Comparison of ENCODE assay signal across 20 cellular contexts in the genomic region with DNA sequence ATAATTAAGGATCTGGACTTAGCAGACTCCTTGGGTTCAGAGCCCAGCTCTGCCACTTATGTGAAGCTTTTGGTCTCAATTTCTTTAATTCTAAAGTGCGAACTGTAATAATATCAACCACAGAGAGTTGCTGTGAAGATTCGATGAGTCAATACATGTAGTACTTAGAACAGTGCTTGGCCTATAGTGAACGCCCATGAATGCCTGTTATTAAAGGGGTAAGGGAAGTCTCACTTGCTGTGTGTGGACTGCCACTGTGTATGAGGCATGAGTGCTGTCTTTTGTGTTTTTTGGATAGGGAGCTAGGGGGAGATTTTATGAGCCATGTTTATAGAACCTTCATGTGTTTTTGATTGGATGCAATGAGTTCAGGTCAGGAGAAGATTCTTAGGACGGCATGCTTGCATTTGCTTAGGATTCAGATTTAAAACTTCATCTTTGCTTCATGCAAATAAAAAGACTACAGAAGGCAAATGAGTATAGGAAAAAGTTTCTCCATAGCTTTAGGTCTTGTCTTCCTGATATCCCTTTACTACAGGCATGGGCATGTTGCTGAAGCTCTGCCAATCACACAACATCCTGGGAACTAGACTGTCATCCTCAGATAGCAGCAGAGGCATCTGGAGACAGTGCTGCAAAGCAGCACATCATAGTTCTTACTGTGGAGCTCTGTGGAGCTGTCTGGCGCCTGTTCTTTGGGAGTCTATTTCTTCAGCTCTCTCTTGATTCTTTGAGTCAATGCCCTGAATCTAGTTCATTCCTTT. TPM values are rescaled to one million over a fixed set of nuclear protein-coding genes. Genes with fewer than 3 reads are reported as not detected.
DNase-seq lines count a peak whose midpoint lies in the region; ATAC-seq, FAIRE-seq and TF ChIP-seq lines count a peak whose summit lies in the region.
"Had no signal": no experiment of that assay in that cellular context is flagged by ENCODE, and none has a peak within 500 bp of the region (broad histone marks: within the 10 kb centered on the region; RNA-seq: fewer than 3 reads in every experiment).

No MANE protein-coding gene starts in this region.

- no peak overlapping the region for H3K18ac ChIP-seq in H9 (ENCODE audit: insufficient read length, low read depth, low read length)

- no peaks in the 10 kb centered on the region for H3K36me3 ChIP-seq in GM12878 (ENCODE audit: control insufficient read depth in 2 of 2, insufficient read depth in 2 of 2, low read length in 1 of 2)

- no TSS peak for BruUV-seq in GM12878 (replicated peaks; lab: Mats Ljungman, UMichigan)

- no peak overlapping the region for H2AK5ac ChIP-seq in H9 (ENCODE audit: insufficient read length, low read length)

- POLR2A ChIA-PET in GM12878 (lab: Charles Lee) = no interaction called here

- peak overlapping the region in 1 of 3 experiments; percentile 34; a peak in 2 of 7 replicates for H3K27ac Mint-ChIP-seq in H9
- H3K27ac Mint-ChIP-seq: GM23338 had no signal

- intact Hi-C loops in GM12878 (cut with micrococcal nuclease; ENCODE audit: unreplicated experiment) = no loop called here

- no peaks in the 10 kb centered on the region for H3K27me3 ChIP-seq in GM12878 (replicated peaks in 1 of 2; ENCODE audit: control insufficient read depth in 2 of 2, insufficient read depth in 2 of 2, low read length in 1 of 2)
- no peaks in the 10 kb centered on the region for H3K27me3 ChIP-seq in H9 (ENCODE audit: insufficient read depth, low read length)

- H2BK15ac ChIP-seq in H9 (ENCODE audit: low read depth, low read length) = no peak overlapping the region

- no peak overlapping the region for H4K5ac ChIP-seq in H9 (ENCODE audit: insufficient read length, low read depth, low read length)

- H2AFZ ChIP-seq in GM12878 (ENCODE audit: control insufficient read depth, low read depth, low read length) (no peak overlapping the region), H9 (ENCODE audit: low read length) (no peak overlapping the region)
- H2AFZ ChIP-seq: GM23338, PC-9 had no signal

- H3K27ac ChIP-seq in GM12878 (ENCODE audit: control insufficient read depth, insufficient read depth) (no peak overlapping the region), H9 (ENCODE audit: insufficient read length, low read depth, low read length) (no peak overlapping the region)
- H3K27ac ChIP-seq: C4-2B, HL-60 had no signal

- H3K9me3 Mint-ChIP-seq in H9 = no peaks in the 10 kb centered on the region; a peak in 1 of 5 replicates
- H3K9me3 Mint-ChIP-seq: GM23338 had no signal

- no peak overlapping the region for H2BK5ac ChIP-seq in H9 (ENCODE audit: insufficient read length, low read length)

- peak; percentile 38 for DNase-seq in NCI-H2171 treated with DMSO at 0.1 percent for 48 hours (lab: John Stamatoyannopoulos, UW)
- DNase-seq in NCI-H2171 (lab: John Stamatoyannopoulos, UW) = no peak
- peak; percentile 3 for DNase-seq in NCI-H226
- DNase-seq in GM12878 (ENCODE audit: low read depth, low spot score) = no peak
- peak; percentile 12 for DNase-seq in kidney tubule cell (ENCODE audit: low spot score)
- DNase-seq in H9 = no peak
- DNase-seq in UCSD-AML1 (lab: John Stamatoyannopoulos, UW; ENCODE audit: unreplicated experiment) = no peak
- DNase-seq: Caco-2, DMS79, GDM1, KG1, NCI-H1417, NCI-H2081, NCI-H2227 treated with DMSO at 0.1 percent for 48 hours, SHP77 had no signal

- no peaks in the 10 kb centered on the region for H3K23me2 ChIP-seq in H9 (ENCODE audit: insufficient read length, low read depth, low read length, poor library complexity, severe bottlenecking)

- no peak overlapping the region for H3K4me3 Mint-ChIP-seq in H9
- H3K4me3 Mint-ChIP-seq: GM23338 had no signal

- WGBS in GM12878 (ENCODE audit: insufficient coverage, insufficient replicate concordance, low lambda C conversion rate, missing lambda C conversion rate) = 34% methylated on average over 5 of the region's 5 CpGs
- WGBS in H9 (ENCODE audit: extremely low coverage, insufficient read length, low lambda C conversion rate) = no CpG with 5 or more reads among the region's 5 CpGs

- no peak for FAIRE-seq in GM12878 (lab: Jason Lieb, UNC)

- no peak overlapping the region for H3K4ac ChIP-seq in H9 (ENCODE audit: low read depth, low read length)

- peaks cover 29 to 39% of the 10 kb centered on the region in 2 experiments for H3K4me1 Mint-ChIP-seq in H9

- H3K9me3 ChIP-seq in GM12878 (replicated peaks; ENCODE audit: control insufficient read depth, insufficient read depth, low read length) = no peaks in the 10 kb centered on the region
- H3K9me3 ChIP-seq in H9 (ENCODE audit: control insufficient read depth, low read depth, low read length) = no peaks in the 10 kb centered on the region
- H3K9me3 ChIP-seq: Caco-2 had no signal

- TF ChIP-seq EP300 in GM12878 (IDR thresholded peaks at IDR 0.05; ENCODE audit: borderline replicate concordance in 1 of 2, control insufficient read depth in 1 of 2, low read depth in 2 of 2, low read length in 2 of 2) = no peak

- TF ChIP-seq POLR2A in GM12878 (IDR thresholded peaks at IDR 0.05; ENCODE audit: low read depth, low read length) = no peak
- no peak for TF ChIP-seq POLR2A in GM18505 (IDR thresholded peaks at IDR 0.05; ENCODE audit: borderline replicate concordance, extremely low read depth, insufficient read depth, insufficient read length)

- H4K8ac ChIP-seq in H9 (replicated peaks; ENCODE audit: insufficient read length, low read depth, low read length) = no peak overlapping the region

- peak; percentile 52 for ATAC-seq in GM12878
- ATAC-seq in GM18505 (IDR thresholded peaks at IDR 0.05; ENCODE audit: unreplicated experiment) = no peak

- no peak overlapping the region for H2BK12ac ChIP-seq in H9 (ENCODE audit: insufficient read length, low read depth, low read length)

- H3T11ph ChIP-seq in H9 (ENCODE audit: low read length) = no peak overlapping the region

- no peak overlapping the region for H3K56ac ChIP-seq in H9 (ENCODE audit: insufficient read length, low read depth, low read length)

- TF ChIP-seq CTCF in GM12878 (IDR thresholded peaks at IDR 0.05 in 2 of 3, conservative IDR thresholded peaks at IDR 0.05 in 1 of 3; ENCODE audit: control insufficient read depth in 2 of 3, extremely low read depth in 1 of 3, insufficient read depth in 1 of 3, low read depth in 3 of 3, low read length in 3 of 3) = no peak
- no peak for TF ChIP-seq CTCF in H9 (conservative IDR thresholded peaks at IDR 0.05)

- RAD21 ChIA-PET in GM12878 (lab: Charles Lee; ENCODE audit: unreplicated experiment) = interaction anchor here (0.5 kb wide), 1 partner anchor 80 kb away, joined by 4 read pairs; no protein-coding TSS in a partner anchor

- H4K20me1 ChIP-seq in GM12878 (ENCODE audit: control insufficient read depth, insufficient read depth) (no peaks in the 10 kb centered on the region), H9 (ENCODE audit: control insufficient read depth, insufficient read depth, insufficient read length) (no peaks in the 10 kb centered on the region)

- H3K4me1 ChIP-seq in GM12878 (ENCODE audit: control insufficient read depth, insufficient read depth, low read length) = no peaks in the 10 kb centered on the region
- peaks cover 15% of the 10 kb centered on the region; the same call in 1 of the 2 replicates for H3K4me1 ChIP-seq in H9 (ENCODE audit: insufficient read depth, low read length)

- CTCF ChIA-PET in GM12878 (lab: Yijun Ruan, JAX) = interaction anchor here (0.7 kb wide), 1 partner anchor 11 kb away, joined by 4 read pairs; no protein-coding TSS in a partner anchor

- H3K9ac ChIP-seq in GM12878 (ENCODE audit: control insufficient read depth, insufficient read depth, low read length) (no peak overlapping the region), H9 (ENCODE audit: extremely low read depth, insufficient read length, low read length) (no peak overlapping the region)

- no peaks in the 10 kb centered on the region for H3K79me2 ChIP-seq in GM12878 (ENCODE audit: control insufficient read depth, insufficient read depth, low read length)
- H3K79me2 ChIP-seq in H9 (ENCODE audit: insufficient read depth, low read length) = no peaks in the 10 kb centered on the region

- TF ChIP-seq RAD21 in GM12878 (IDR thresholded peaks at IDR 0.05; ENCODE audit: insufficient read depth, low read depth, low read length) = no peak

- no peaks in the 10 kb centered on the region for H3K27me3 Mint-ChIP-seq in H9 (ENCODE audit: low read depth)

- no peak overlapping the region for H2BK120ac ChIP-seq in H9 (ENCODE audit: low read depth, low read length, poor library complexity, severe bottlenecking)

- H3K14ac ChIP-seq in H9 (ENCODE audit: insufficient read depth, low read length) = no peak overlapping the region

- SMC1A ChIA-PET in GM12878 (lab: Charles Lee; ENCODE audit: uncharacterized antibody, unreplicated experiment) = interaction anchor here (0.6 kb wide), 1 partner anchor 780 kb away, joined by 3 read pairs; no protein-coding TSS in a partner anchor

- no peak overlapping the region for H3K4me3 ChIP-seq in GM12878
- H3K4me3 ChIP-seq: GM23338, PC-9 had no signal

- no peak overlapping the region for H2BK20ac ChIP-seq in H9 (ENCODE audit: low read depth, low read length, poor library complexity, severe bottlenecking)

- no peak overlapping the region for H3K4me2 ChIP-seq in GM12878 (ENCODE audit: control insufficient read depth, insufficient read depth)
- H3K4me2 ChIP-seq in H9 (ENCODE audit: insufficient read depth, insufficient read length, low read length) = no peak overlapping the region
- H3K4me2 ChIP-seq: GM23338 had no signal

- H3K79me1 ChIP-seq in H9 (ENCODE audit: insufficient read depth, low read depth, low read length, poor library complexity, severe bottlenecking) = no peaks in the 10 kb centered on the region

- peaks cover 0 to 2% (median 0%) of the 10 kb centered on the region in 3 experiments; a peak in 1 of 7 replicates for H3K36me3 Mint-ChIP-seq in H9 (ENCODE audit: insufficient read depth in 1 of 3, low read depth in 3 of 3)

- in situ Hi-C loops in GM12878 (cut with MboI) = no loop called here

- no peak overlapping the region for H4K91ac ChIP-seq in H9 (ENCODE audit: insufficient read length, low read depth, low read length)

- H3K23ac ChIP-seq in H9 (ENCODE audit: insufficient read length, low read depth, low read length) = no peak overlapping the region

RNA-seq across cellular contexts. Expression of a gene that starts 50.0 kb away (rescaled TPM):
- 5.9 TPM in 2 replicates for total RNA-seq in GM12878 (2013; cell fraction: nucleolus; rRNA removed)
- 1.6 and 2.0 TPM in 2 replicates for total RNA-seq in GM12878 (2014; rRNA removed)
- total RNA-seq in GM12878 (2014; rRNA removed; fragmentation: Illumina TruSeq; extraction: Trizol) = 2.0 and 2.5 TPM in 2 replicates
- 1.5 and 1.6 TPM in 2 replicates for total RNA-seq in GM12878 (2021)
- 0.52 TPM for polyA plus RNA-seq in GM12878 (2011; ENCODE audit: low read depth)
- polyA plus RNA-seq in GM12878 (2011; rRNA removed) = 11.7 and 18.0 TPM in 2 replicates
- polyA plus RNA-seq in GM12878 (2011; cell fraction: cytosol; rRNA removed) = 4.1 and 6.3 TPM in 2 replicates
- 4.0 and 4.5 TPM in 2 replicates for polyA plus RNA-seq in GM12878 (2011; cell fraction: nucleus; rRNA removed)
- polyA plus RNA-seq in GM12878 (2012) = 0.45 and 0.76 TPM in 2 replicates
- 2.2 and 4.2 TPM in 2 replicates for polyA plus RNA-seq in GM12878 (2014; fragmentation: Illumina TruSeq; extraction: Trizol)
- polyA plus RNA-seq in GM12878 (2014; fragmentation: Nextera tagmentation; extraction: Ambion mirVana) = 1 to 10 TPM; 1.2 TPM
- 0.78 and 1.4 TPM in 2 replicates for polyA plus RNA-seq in GM12878 (2014; rRNA removed)
- 1 to 10 TPM in 1 of 2 experiments, under 1 TPM in 1; 0.59 to 1.7 TPM for polyA plus RNA-seq in GM12878 (2016; fragmentation: Nextera tagmentation; extraction: Ambion mirVana)
- 9.8 and 13.0 TPM in 2 replicates for polyA minus RNA-seq in GM12878 (2011; rRNA and poly(A)+ RNA removed)
- 4.2 and 4.8 TPM in 2 replicates for polyA minus RNA-seq in GM12878 (2011; cell fraction: cytosol; rRNA and poly(A)+ RNA removed)
- polyA minus RNA-seq in GM12878 (2011; cell fraction: nucleus; rRNA and poly(A)+ RNA removed) = 2.9 and 3.5 TPM in 2 replicates
- total RNA-seq in H9 (2021) = 20.0 and 20.4 TPM in 2 replicates

Comparison
In these comparisons a context has a peak if more than half of its experiments do, and no peak if none do; other contexts are left out.
1. DNase-seq: peak in NCI-H2171 treated with DMSO at 0.1 percent for 48 hours (single experiment), NCI-H226 (single experiment) and kidney tubule cell (single experiment); none in NCI-H2171 (single experiment), GM12878 (single experiment), H9 (single experiment) and UCSD-AML1 (single experiment).